ENCODE assay signal across 8 cellular contexts in the genomic region with DNA sequence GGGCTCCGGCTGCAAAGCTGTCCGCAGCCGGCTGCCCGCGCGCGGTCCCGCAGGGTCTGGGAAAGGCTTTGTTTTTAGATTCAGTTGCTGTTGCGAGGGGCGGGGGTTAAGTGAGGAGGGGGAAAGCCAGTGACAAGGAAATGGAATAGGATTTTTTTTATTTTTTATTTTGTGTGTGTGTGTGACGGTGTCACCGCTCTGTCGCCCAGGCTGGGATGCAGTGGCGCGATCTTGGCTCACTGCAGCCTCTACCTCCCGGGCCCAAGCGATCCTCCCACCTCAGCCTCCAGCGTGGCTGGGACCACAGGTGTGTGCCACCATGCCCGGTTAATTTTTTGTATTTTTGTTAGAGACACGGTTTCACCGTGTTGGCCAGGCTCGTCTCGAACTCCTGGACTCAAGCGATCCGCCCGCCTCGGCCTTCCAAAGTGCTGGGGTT. TPM values are rescaled to one million over a fixed set of nuclear protein-coding genes. Genes with fewer than 3 reads are reported as not detected.
DNase-seq lines count a peak whose midpoint lies in the region; ATAC-seq and TF ChIP-seq lines count a peak whose summit lies in the region.

No MANE protein-coding gene starts in this region.

- intact Hi-C loops in lower leg skin (cut with DNase I; ENCODE audit: low total_unique reads): no loop called here
- intact Hi-C loops in upper lobe of right lung (cut with DNase I): no loop called here

- H3K27me3 ChIP-seq in brain microvascular endothelial cell (replicated peaks): no peaks in the 10 kb centered on the region
- no peaks in the 10 kb centered on the region for H3K27me3 ChIP-seq in upper lobe of right lung

- no peak for DNase-seq in activated naive CD4-positive, alpha-beta T cell treated with anti-CD3 and anti-CD28 coated beads, Interleukin-2, amount 10 ng/mL, durations not matched to agents 7 days and 5 days
- DNase-seq in activated naive CD4-positive, alpha-beta T cell (lab: John Stamatoyannopoulos, UW): no peak
- DNase-seq in brain microvascular endothelial cell: no peak
- no peak for DNase-seq in lower leg skin (ENCODE audit: low spot score in 2 of 2)
- no peak for DNase-seq in upper lobe of right lung
- DNase-seq in foreskin melanocyte: no peak

- H3K27me3 Mint-ChIP-seq in activated naive CD4-positive, alpha-beta T cell treated with anti-CD3 and anti-CD28 coated beads, Interleukin-2, amount 10 ng/mL, durations not matched to agents 7 days and 5 days: no peaks in the 10 kb centered on the region

- peak overlapping the region; percentile 93 for H3K4me3 ChIP-seq in brain microvascular endothelial cell (ENCODE audit: low read depth, low read length)
- peak overlapping the region; percentile 89 for H3K4me3 ChIP-seq in lower leg skin (ENCODE audit: low read depth, poor library complexity, severe bottlenecking)
- H3K4me3 ChIP-seq in upper lobe of right lung: peak overlapping the region; percentile 96

- H3K36me3 ChIP-seq in brain microvascular endothelial cell (replicated peaks) (no peaks in the 10 kb centered on the region), upper lobe of right lung (no peaks in the 10 kb centered on the region)

- TF ChIP-seq POLR2A in lower leg skin (IDR thresholded peaks at IDR 0.05): no peak

- peaks cover 39% of the 10 kb centered on the region for H3K4me1 ChIP-seq in upper lobe of right lung

- no peaks in the 10 kb centered on the region for H3K9me3 Mint-ChIP-seq in activated naive CD4-positive, alpha-beta T cell treated with anti-CD3 and anti-CD28 coated beads, Interleukin-2, amount 10 ng/mL, durations not matched to agents 7 days and 5 days

- H3K27ac ChIP-seq in brain microvascular endothelial cell (peak overlapping the region; percentile 96), upper lobe of right lung (peak overlapping the region; percentile 99)

- peaks cover 78% of the 10 kb centered on the region for H3K4me1 Mint-ChIP-seq in activated naive CD4-positive, alpha-beta T cell treated with anti-CD3 and anti-CD28 coated beads, Interleukin-2, amount 10 ng/mL, durations not matched to agents 7 days and 5 days

- H3K9me3 ChIP-seq in upper lobe of right lung: no peaks in the 10 kb centered on the region

- H3K27ac Mint-ChIP-seq in activated naive CD4-positive, alpha-beta T cell treated with anti-CD3 and anti-CD28 coated beads, Interleukin-2, amount 10 ng/mL, durations not matched to agents 7 days and 5 days: peak overlapping the region; percentile 84

- in situ Hi-C loops in brain microvascular endothelial cell (cut with HindIII; ENCODE audit: low pct_ligation_motif_present, low sequenced_read_pairs): no loop called here

- 47 to 49% methylated on average over 26 to 27 of the region's 27 CpGs for WGBS in lower leg skin, 2 donors

- CTCF ChIA-PET in activated naive CD4-positive, alpha-beta T cell treated with anti-CD3 and anti-CD28 coated beads, Interleukin-2, amount 10 ng/mL, durations not matched to agents 7 days and 5 days (lab: Charles Lee): interaction anchor here (1.0 to 1.4 kb wide), 3 partner anchors 10 to 19 kb away, joined by 3 to 7 read pairs (median 5); no protein-coding TSS in a partner anchor

- ATAC-seq in upper lobe of right lung (no peak), HG03565 (IDR thresholded peaks at IDR 0.05; ENCODE audit: unreplicated experiment) (no peak), GM18907 (IDR thresholded peaks at IDR 0.05; ENCODE audit: unreplicated experiment) (no peak)

- TF ChIP-seq CTCF in brain microvascular endothelial cell (IDR thresholded peaks at IDR 0.05; ENCODE audit: low read depth, low read length, missing control alignments) (no peak), lower leg skin (IDR thresholded peaks at IDR 0.05) (no peak), upper lobe of right lung (IDR thresholded peaks at IDR 0.05) (no peak)

- H3K4me3 Mint-ChIP-seq in activated naive CD4-positive, alpha-beta T cell treated with anti-CD3 and anti-CD28 coated beads, Interleukin-2, amount 10 ng/mL, durations not matched to agents 7 days and 5 days: peak overlapping the region; percentile 96

- H3K36me3 Mint-ChIP-seq in activated naive CD4-positive, alpha-beta T cell treated with anti-CD3 and anti-CD28 coated beads, Interleukin-2, amount 10 ng/mL, durations not matched to agents 7 days and 5 days: peaks cover 18% of the 10 kb centered on the region

RNA-seq across cellular contexts. Expression of gene UBE2J1, which starts 0.6 kb away (rescaled TPM):
- total RNA-seq in lower leg skin (10 to 100 TPM; 15.9 to 26.7 (median 22.6) TPM), upper lobe of right lung (42.7 TPM)

RNA-seq across cellular contexts. Expression of gene GABRR2, which starts 38.0 kb away (rescaled TPM):
- total RNA-seq in lower leg skin (under 1 TPM in 2 of 4 donors, not detected in 2; 0.27 to 0.62 TPM), upper lobe of right lung (1.4 TPM)

RNA-seq across cellular contexts. Expression of gene RRAGD, which starts 58.9 kb away (rescaled TPM):
- total RNA-seq in lower leg skin (10 to 100 TPM; 13.3 to 22.3 (median 20.1) TPM), upper lobe of right lung (44.0 TPM)
